23 cellular contexts compared by ENCODE assay signal in genomic region chr5:81134566-81134965, GRCh38.
DNase-seq lines count a peak whose midpoint lies in the region; ATAC-seq, FAIRE-seq and TF ChIP-seq lines count a peak whose summit lies in the region.
"Had no signal": no experiment of that assay in that cellular context is flagged by ENCODE, and none has a peak within 500 bp of the region (broad histone marks: within the 10 kb centered on the region; RNA-seq: fewer than 3 reads in every experiment).

No MANE protein-coding gene starts in this region.

- no peaks in the 10 kb centered on the region for H3K27me3 ChIP-seq in HepG2 (ENCODE audit: control insufficient read depth in 1 of 2, insufficient read depth in 2 of 2, low read length in 2 of 2)
- H3K27me3 ChIP-seq in right lobe of liver: no peaks in the 10 kb centered on the region
- no peaks in the 10 kb centered on the region for H3K27me3 ChIP-seq in Karpas-422 (ENCODE audit: low read length)
- H3K27me3 ChIP-seq in K562 (ENCODE audit: control insufficient read depth in 2 of 2, insufficient read depth in 2 of 2, low read length in 2 of 2): peaks cover 2 to 12% of the 10 kb centered on the region in 2 experiments; a peak in 1 of 5 replicates
- H3K27me3 ChIP-seq: BE2C; BLaER1 treated with 17β-estradiol and CSF1 and Interleukin-3, amounts not matched to agents 10 nM and 100 nM had no signal

- BruUV-seq in HepG2 (replicated peaks; lab: Mats Ljungman, UMichigan) (no TSS peak), K562 (replicated peaks; lab: Mats Ljungman, UMichigan) (no TSS peak)

- FAIRE-seq in HepG2 (lab: Jason Lieb, UNC) (no peak), K562 (lab: Jason Lieb, UNC) (no peak)
- FAIRE-seq: A204.1, GM19239 had no signal

- no peak for ATAC-seq in HepG2
- ATAC-seq in right lobe of liver: no peak
- no peak for ATAC-seq in K562
- ATAC-seq in activated CD8-positive, alpha-beta T cell treated with anti-CD3 and anti-CD28 coated beads for 36 hours: no peak
- no peak for ATAC-seq in GM21390 (IDR thresholded peaks at IDR 0.05; ENCODE audit: unreplicated experiment)
- ATAC-seq: GM23338, HCT116 had no signal

- in situ Hi-C loops in HepG2 (cut with HindIII; ENCODE audit: extremely low pct_ligation_motif_present, low pct_unique_long_range_greater_than_20kb): no loop called here
- in situ Hi-C loops in K562 (cut with MboI): no loop called here

- DNase-seq in HepG2 (ENCODE audit: low spot score): no peak
- DNase-seq in right lobe of liver: no peak
- no peak for DNase-seq in Karpas-422
- DNase-seq in K562 (ENCODE audit: extremely low read depth in 1 of 4, low spot score in 3 of 4): no peak
- DNase-seq in activated CD8-positive, alpha-beta T cell treated with anti-CD3 and anti-CD28 coated beads for 36 hours: no peak
- DNase-seq in immature natural killer cell: no peak
- DNase-seq in cerebellar cortex (ENCODE audit: low spot score): no peak
- DNase-seq: ACHN; BE2C; Calu3; CD4-positive, alpha-beta T cell; COR-L47; DMS53; DMS79 treated with DMSO at 0.1 percent for 48 hours; H9 had no signal

- H3K9me3 ChIP-seq in HepG2 (ENCODE audit: low read length) (no peaks in the 10 kb centered on the region), right lobe of liver (no peaks in the 10 kb centered on the region), Karpas-422 (ENCODE audit: low read length) (no peaks in the 10 kb centered on the region), K562 (replicated peaks; ENCODE audit: control insufficient read depth, insufficient read depth, low read depth, low read length) (no peaks in the 10 kb centered on the region)
- H3K9me3 ChIP-seq: BE2C had no signal

- H3K27me3 Mint-ChIP-seq in activated CD8-positive, alpha-beta T cell treated with anti-CD3 and anti-CD28 coated beads for 36 hours: no peaks in the 10 kb centered on the region
- H3K27me3 Mint-ChIP-seq in immature natural killer cell (ENCODE audit: low read depth in 3 of 3): peaks cover 2 to 5% (median 4%) of the 10 kb centered on the region in 3 donors
- H3K27me3 Mint-ChIP-seq: CD4-positive, alpha-beta T cell had no signal

- H3K4me3 Mint-ChIP-seq in activated CD8-positive, alpha-beta T cell treated with anti-CD3 and anti-CD28 coated beads for 36 hours: no peak overlapping the region
- no peak overlapping the region for H3K4me3 Mint-ChIP-seq in immature natural killer cell
- H3K4me3 Mint-ChIP-seq: CD14-positive monocyte; CD4-positive, alpha-beta T cell; GM23338; H9 had no signal

- CTCF ChIA-PET in HepG2 (lab: Yijun Ruan, JAX; ENCODE audit: low intra/inter-chr PET ratio, low total read pairs) (no interaction called here), K562 (lab: Yijun Ruan, JAX; ENCODE audit: low intra/inter-chr PET ratio) (no interaction called here)
- CTCF ChIA-PET in activated CD8-positive, alpha-beta T cell treated with anti-CD3 and anti-CD28 coated beads for 36 hours (lab: Charles Lee): interaction anchor here (1.4 kb wide), 1 partner anchor 11 kb away, joined by 4 read pairs; no protein-coding TSS in a partner anchor

- no peaks in the 10 kb centered on the region for H3K9me2 ChIP-seq in Karpas-422 (replicated peaks; ENCODE audit: insufficient read depth, low read length)

- H3K4me1 ChIP-seq in HepG2 (ENCODE audit: insufficient read depth, low read length) (no peaks in the 10 kb centered on the region), right lobe of liver (no peaks in the 10 kb centered on the region), Karpas-422 (ENCODE audit: low read length) (peaks cover 51% of the 10 kb centered on the region), K562 (replicated peaks in 1 of 2; ENCODE audit: control insufficient read depth in 2 of 2, insufficient read depth in 2 of 2, low read length in 2 of 2) (no peaks in the 10 kb centered on the region)
- H3K4me1 ChIP-seq: BE2C; BLaER1 treated with 17β-estradiol and CSF1 and Interleukin-3, amounts not matched to agents 10 nM and 100 nM had no signal

- no peak for TF ChIP-seq CTCF in HepG2 (CRISPR knock-in tag; IDR thresholded peaks at IDR 0.05)
- no peak for TF ChIP-seq CTCF in right lobe of liver (IDR thresholded peaks at IDR 0.05)
- TF ChIP-seq CTCF in K562 (IDR thresholded peaks at IDR 0.05 in 2 of 3, conservative IDR thresholded peaks at IDR 0.05 in 1 of 3; ENCODE audit: insufficient read depth in 2 of 3, low read depth in 1 of 3, low read length in 3 of 3): no peak
- TF ChIP-seq CTCF in activated CD8-positive, alpha-beta T cell treated with anti-CD3 and anti-CD28 coated beads for 36 hours (IDR thresholded peaks at IDR 0.05): no peak

- TF ChIP-seq RAD21 in HepG2 (CRISPR knock-in tag; IDR thresholded peaks at IDR 0.05): no peak
- TF ChIP-seq RAD21 in K562 (CRISPR knock-in tag; conservative IDR thresholded peaks at IDR 0.05 in 1 of 2, IDR thresholded peaks at IDR 0.05 in 1 of 2): no peak

- H3K36me3 Mint-ChIP-seq in activated CD8-positive, alpha-beta T cell treated with anti-CD3 and anti-CD28 coated beads for 36 hours (ENCODE audit: low read depth): peaks cover 37% of the 10 kb centered on the region
- peaks cover 0 to 9% (median 0%) of the 10 kb centered on the region in 3 donors for H3K36me3 Mint-ChIP-seq in immature natural killer cell
- H3K36me3 Mint-ChIP-seq: CD14-positive monocyte had no signal

- intact Hi-C loops in HepG2 (cut with micrococcal nuclease; ENCODE audit: unreplicated experiment): no loop called here
- intact Hi-C loops in right lobe of liver (cut with DNase I): no loop called here
- intact Hi-C loops in K562 (cut with micrococcal nuclease): no loop called here
- intact Hi-C loops in activated CD8-positive, alpha-beta T cell treated with anti-CD3 and anti-CD28 coated beads for 36 hours (cut with micrococcal nuclease): no loop called here

- no peak overlapping the region for H3K27ac ChIP-seq in HepG2 (ENCODE audit: extremely low read length, insufficient read depth, low read length)
- H3K27ac ChIP-seq in right lobe of liver: no peak overlapping the region
- H3K27ac ChIP-seq in Karpas-422 (ENCODE audit: low read length): peak overlapping the region; percentile 71; the same call in 1 of the 2 replicates
- no peak overlapping the region for H3K27ac ChIP-seq in K562 (ENCODE audit: extremely low read depth, low read depth, low read length)
- H3K27ac ChIP-seq: 22Rv1; BLaER1 treated with 17β-estradiol and CSF1 and Interleukin-3, amounts not matched to agents 10 nM and 100 nM had no signal

- H3K9ac ChIP-seq in HepG2 (ENCODE audit: insufficient read depth, low read depth, low read length): no peak overlapping the region
- no peak overlapping the region for H3K9ac ChIP-seq in Karpas-422 (ENCODE audit: low read length)
- H3K9ac ChIP-seq in K562 (ENCODE audit: insufficient read depth in 1 of 2, low read depth in 2 of 2, low read length in 2 of 2): no peak overlapping the region
- H3K9ac ChIP-seq: BLaER1 treated with 17β-estradiol and CSF1 and Interleukin-3, amounts not matched to agents 10 nM and 100 nM had no signal

- no peaks in the 10 kb centered on the region for H3K9me3 Mint-ChIP-seq in activated CD8-positive, alpha-beta T cell treated with anti-CD3 and anti-CD28 coated beads for 36 hours
- peaks cover 0 to 1% (median 0%) of the 10 kb centered on the region in 6 donors for H3K9me3 Mint-ChIP-seq in immature natural killer cell
- H3K9me3 Mint-ChIP-seq: CD4-positive, alpha-beta T cell; GM23338 had no signal

- H3K4me1 Mint-ChIP-seq in activated CD8-positive, alpha-beta T cell treated with anti-CD3 and anti-CD28 coated beads for 36 hours (ENCODE audit: low read depth): peaks cover 2% of the 10 kb centered on the region
- H3K4me1 Mint-ChIP-seq in immature natural killer cell: no peaks in the 10 kb centered on the region

- TF ChIP-seq EP300 in HepG2 (IDR thresholded peaks at IDR 0.05; ENCODE audit: low read depth in 2 of 2, low read length in 2 of 2): no peak
- TF ChIP-seq EP300 in HepG2 (CRISPR knock-in tag; IDR thresholded peaks at IDR 0.05; ENCODE audit: borderline replicate concordance): no peak
- no peak for TF ChIP-seq EP300 in K562 (IDR thresholded peaks at IDR 0.05; ENCODE audit: low read length)

- H4K20me1 ChIP-seq in HepG2 (ENCODE audit: insufficient read depth, low read length) (no peaks in the 10 kb centered on the region), Karpas-422 (ENCODE audit: insufficient read depth, low read depth, low read length) (no peaks in the 10 kb centered on the region), K562 (replicated peaks; ENCODE audit: control insufficient read depth, insufficient read depth, low read length) (no peaks in the 10 kb centered on the region)
- H4K20me1 ChIP-seq: BLaER1 treated with 17β-estradiol and CSF1 and Interleukin-3, amounts not matched to agents 10 nM and 100 nM had no signal

- H3K9me1 ChIP-seq in K562 (ENCODE audit: control insufficient read depth, insufficient read depth, low read length): no peaks in the 10 kb centered on the region

- H3K4me2 ChIP-seq in HepG2 (ENCODE audit: low read depth, low read length) (no peak overlapping the region), Karpas-422 (ENCODE audit: low read depth, low read length, poor library complexity, severe bottlenecking) (no peak overlapping the region), K562 (ENCODE audit: insufficient read depth, low read length) (no peak overlapping the region)
- H3K4me2 ChIP-seq: BLaER1 treated with 17β-estradiol and CSF1 and Interleukin-3, amounts not matched to agents 10 nM and 100 nM; GM23338 had no signal

- H3K79me2 ChIP-seq in HepG2 (ENCODE audit: insufficient read depth, low read length) (no peaks in the 10 kb centered on the region), Karpas-422 (ENCODE audit: low read length) (no peaks in the 10 kb centered on the region), K562 (ENCODE audit: control insufficient read depth, insufficient read depth, low read length) (no peaks in the 10 kb centered on the region)

- peaks cover 2 to 15% of the 10 kb centered on the region in 2 experiments; a peak in 4 of 5 replicates for H3K36me3 ChIP-seq in HepG2 (replicated peaks in 1 of 2; ENCODE audit: control insufficient read depth in 1 of 2, insufficient read depth in 2 of 2, low read length in 2 of 2)
- no peaks in the 10 kb centered on the region for H3K36me3 ChIP-seq in right lobe of liver
- no peaks in the 10 kb centered on the region; the same call in 1 of the 2 replicates for H3K36me3 ChIP-seq in Karpas-422 (ENCODE audit: insufficient read depth, low read length)
- no peaks in the 10 kb centered on the region for H3K36me3 ChIP-seq in K562 (ENCODE audit: control insufficient read depth, insufficient read depth, low read length)
- H3K36me3 ChIP-seq: BE2C; BLaER1 treated with 17β-estradiol and CSF1 and Interleukin-3, amounts not matched to agents 10 nM and 100 nM had no signal

- no peak overlapping the region for H3K27ac Mint-ChIP-seq in activated CD8-positive, alpha-beta T cell treated with anti-CD3 and anti-CD28 coated beads for 36 hours
- H3K27ac Mint-ChIP-seq in immature natural killer cell: no peak overlapping the region
- H3K27ac Mint-ChIP-seq: CD14-positive monocyte; CD4-positive, alpha-beta T cell; GM23338 had no signal

- POLR2A ChIA-PET in HepG2 (lab: Yijun Ruan, JAX) (no interaction called here), K562 (lab: Yijun Ruan, JAX) (no interaction called here)
- POLR2A ChIA-PET in activated CD8-positive, alpha-beta T cell treated with anti-CD3 and anti-CD28 coated beads for 36 hours (lab: Charles Lee): interaction anchor here (1.1 kb wide), 1 partner anchor 454 kb away, joined by 3 read pairs; no protein-coding TSS in a partner anchor

- H2AFZ ChIP-seq in HepG2 (ENCODE audit: low read length) (no peak overlapping the region), Karpas-422 (ENCODE audit: low read length) (no peak overlapping the region), K562 (ENCODE audit: low read depth, low read length) (no peak overlapping the region)
- H2AFZ ChIP-seq: GM23338 had no signal

- TF ChIP-seq POLR2A in HepG2 (IDR thresholded peaks at IDR 0.05; ENCODE audit: insufficient read depth in 1 of 2, low read depth in 2 of 2, low read length in 2 of 2): no peak
- no peak for TF ChIP-seq POLR2A in right lobe of liver (IDR thresholded peaks at IDR 0.05)
- TF ChIP-seq POLR2A in K562 (conservative IDR thresholded peaks at IDR 0.05): no peak

- no peak overlapping the region for H3K4me3 ChIP-seq in HepG2 (replicated peaks in 1 of 3; ENCODE audit: insufficient read depth in 1 of 3, low read depth in 2 of 3, low read length in 3 of 3)
- H3K4me3 ChIP-seq in right lobe of liver: no peak overlapping the region
- H3K4me3 ChIP-seq in Karpas-422 (ENCODE audit: low read length): no peak overlapping the region
- no peak overlapping the region for H3K4me3 ChIP-seq in K562
- H3K4me3 ChIP-seq: BLaER1 treated with 17β-estradiol and CSF1 and Interleukin-3, amounts not matched to agents 10 nM and 100 nM; GM23338 had no signal

Comparison
In these comparisons a context has a peak if more than half of its experiments do, and no peak if none do; other contexts are left out.
1. Of the 241 proteins assayed by ChIP-seq in both HepG2 and K562: peak only in HepG2: none; only in K562: MAFG; in both: MAFF; in neither: 238; mixed calls (peak in some experiments, not most) for 1.